Comparison of ENCODE assay signal across 8 cellular contexts in genomic region chr6:28141500-28142329, GRCh38. TPM values are rescaled to one million over a fixed set of nuclear protein-coding genes. Genes with fewer than 3 reads are reported as not detected.
DNase-seq lines count a peak whose midpoint lies in the region; ATAC-seq and TF ChIP-seq lines count a peak whose summit lies in the region.

ZKSCAN8 (plus strand) TSS chr6:28141883; CDS start chr6:28148408, 6,525 bp downstream.

- in situ Hi-C loops in GM13977 (cut with MboI; ENCODE audit: low pct_unique_long_range_greater_than_20kb, low sequenced_read_pairs, unreplicated experiment): no loop called here

- CTCF ChIA-PET in T-cell (lab: Charles Lee): interaction anchor here in 1 of 2 donors (0.6 to 1.7 kb wide), 7 partner anchors 9 to 1869 kb away, joined by 3 to 10 read pairs (median 4); no protein-coding TSS in a partner anchor

- 0 to 1% (median 0%) methylated on average over 34 to 52 of the region's 52 CpGs for WGBS in adrenal gland, 4 donors
- 0% methylated on average over 50 to 52 of the region's 52 CpGs for WGBS in heart left ventricle, 4 donors

- H3K27ac Mint-ChIP-seq in T-cell: peak within 1 kb of the TSS; percentile 87 to 94

- DNase-seq in GM13977 (ENCODE audit: low spot score) (peak; percentile 89), NCI-H146 treated with DMSO at 0.1 percent for 48 hours (lab: John Stamatoyannopoulos, UW; ENCODE audit: unreplicated experiment) (peak; percentile 91), T-cell (peak; percentile 47 to 81 (median 69)), adrenal gland (peak; percentile 70 to 91 (median 84)), heart left ventricle (peak; percentile 75 to 86 (median 84)), pons (ENCODE audit: low spot score) (peak; percentile 79), upper lobe of right lung (peak; percentile 88)

- peak within 1 kb of the TSS; percentile 66 to 97 (median 84) for H3K4me3 ChIP-seq in adrenal gland
- peak within 1 kb of the TSS; percentile 69 to 91 (median 83) for H3K4me3 ChIP-seq in heart left ventricle
- H3K4me3 ChIP-seq in upper lobe of right lung: peak within 1 kb of the TSS; percentile 83

- POLR2A ChIA-PET in T-cell (lab: Charles Lee): interaction anchor here (0.6 to 2.0 kb wide), 7 partner anchors 16 to 837 kb away, joined by 3 to 17 read pairs (median 3); partner anchors contain the start of gene ZKSCAN4 (in 1 of the 2)

- no peaks in the 10 kb centered on the region for H3K36me3 ChIP-seq in adrenal gland (replicated peaks in 1 of 2)
- peaks cover 0 to 27% (median 15%) of the 10 kb centered on the region in 9 donors for H3K36me3 ChIP-seq in heart left ventricle
- peaks cover 23% of the 10 kb centered on the region for H3K36me3 ChIP-seq in upper lobe of right lung

- H3K4me3 Mint-ChIP-seq in T-cell: peak within 1 kb of the TSS; percentile 94 to 96 (median 95)

- H3K27me3 ChIP-seq in adrenal gland (no peaks in the 10 kb centered on the region), heart left ventricle (no peaks in the 10 kb centered on the region), upper lobe of right lung (no peaks in the 10 kb centered on the region)

- H3K36me3 Mint-ChIP-seq in T-cell: peaks cover 25% of the 10 kb centered on the region

- ATAC-seq in HG02870 (IDR thresholded peaks at IDR 0.05; ENCODE audit: unreplicated experiment) (peak; percentile 80), T-cell (replicated peaks in 1 of 4) (peak; percentile 81 to 92 (median 91)), heart left ventricle (peak; percentile 84 to 96 (median 89)), upper lobe of right lung (peak; percentile 95)

- TF ChIP-seq CTCF in GM13977 (IDR thresholded peaks at IDR 0.05; ENCODE audit: extremely low read depth, insufficient read depth, missing control alignments) (peak; percentile 23), adrenal gland (IDR thresholded peaks at IDR 0.05) (peak in 1 of 6 experiments; percentile 11), heart left ventricle (IDR thresholded peaks at IDR 0.05) (peak in 1 of 12 donors; percentile 6), upper lobe of right lung (IDR thresholded peaks at IDR 0.05) (no peak)

- H3K9me3 Mint-ChIP-seq in T-cell: no peaks in the 10 kb centered on the region

- no peaks in the 10 kb centered on the region for H3K9me3 ChIP-seq in adrenal gland (replicated peaks in 1 of 3)
- no peaks in the 10 kb centered on the region for H3K9me3 ChIP-seq in heart left ventricle
- no peaks in the 10 kb centered on the region for H3K9me3 ChIP-seq in upper lobe of right lung

- peaks cover 69 to 79% (median 72%) of the 10 kb centered on the region in 3 donors for H3K4me1 Mint-ChIP-seq in T-cell

- H3K4me1 ChIP-seq in adrenal gland (replicated peaks in 1 of 2) (peaks cover 5 to 27% of the 10 kb centered on the region in 2 donors), heart left ventricle (peaks cover 3 to 49% (median 27%) of the 10 kb centered on the region in 12 donors), upper lobe of right lung (peaks cover 21% of the 10 kb centered on the region)

- peak; percentile 43 to 74 for TF ChIP-seq POLR2A in adrenal gland (IDR thresholded peaks at IDR 0.05)
- TF ChIP-seq POLR2A in heart left ventricle (IDR thresholded peaks at IDR 0.05): peak in 1 of 2 donors; percentile 31

- no peaks in the 10 kb centered on the region for H3K27me3 Mint-ChIP-seq in T-cell

- H3K27ac ChIP-seq in adrenal gland: peak within 1 kb of the TSS in 4 of 5 donors; percentile 41 to 90 (median 78)
- H3K27ac ChIP-seq in heart left ventricle: peak within 1 kb of the TSS; percentile 27 to 84 (median 72)
- peak within 1 kb of the TSS; percentile 82 for H3K27ac ChIP-seq in upper lobe of right lung

- intact Hi-C loops in adrenal gland (cut with DNase I) (loop anchor here in 1 of 2 donors (10.0 kb wide), 1 partner anchor 73 kb away; no protein-coding TSS in a partner anchor), heart left ventricle (cut with DNase I) (loop anchor here in 8 of 10 donors (5.0 to 10.0 kb wide), 6 partner anchors 73 to 216 kb away; partner anchors contain the start of genes ZSCAN9 (in 2 of the 8) and ZSCAN26 (in 1 of the 8)), upper lobe of right lung (cut with DNase I) (no loop called here)

RNA-seq across cellular contexts. Expression of gene ZKSCAN8, which starts in this region (rescaled TPM):
- 10 to 100 TPM; 23.3 to 35.7 (median 35.0) TPM for total RNA-seq in T-cell
- 10 to 100 TPM; 10.5 to 26.1 (median 19.7) TPM for total RNA-seq in adrenal gland
- polyA plus RNA-seq in adrenal gland: 10 to 100 TPM in 1 of 3 donors, 1 to 10 TPM in 2; 3.5 to 18.9 (median 5.0) TPM
- 10 to 100 TPM; 10.6 to 17.7 (median 13.9) TPM for total RNA-seq in heart left ventricle
- 1 to 10 TPM; 3.8 to 4.1 TPM for polyA plus RNA-seq in heart left ventricle
- 20.9 TPM for total RNA-seq in upper lobe of right lung

Comparison
In these comparisons a context has a peak if more than half of its experiments do, and no peak if none do; other contexts are left out.
1. Peak in every context shown above with its lines: DNase-seq, ATAC-seq, H3K4me3 ChIP-seq and H3K27ac ChIP-seq.